Comparison of ENCODE assay signal across 8 cellular contexts in genomic region chr2:224576098-224576715, GRCh38. TPM values are rescaled to one million over a fixed set of nuclear protein-coding genes. Genes with fewer than 3 reads are reported as not detected.
A peak's percentile ranks its signal among the peaks of the same experiment; 100 is the strongest.
DNase-seq lines count a peak whose midpoint lies in the region; ATAC-seq, FAIRE-seq and TF ChIP-seq lines count a peak whose summit lies in the region.

No MANE protein-coding gene starts in this region.

- DNase-seq in A549 (ENCODE audit: low read depth in 1 of 2, low spot score in 1 of 2) (no peak), tibial artery (no peak), iPS-NIHi11 (ENCODE audit: low spot score) (no peak), hypothalamus (lab: John Stamatoyannopoulos, UW) (no peak), Right ventricle myocardium inferior (ENCODE audit: missing footprints) (no peak)
- DNase-seq in T-helper 2 cell treated with Interferon-gamma antibody and Interleukin-4, amounts not matched to agents 5 μg/mL and 100 μg/mL, for 36 hours (ENCODE audit: low spot score) = no peak

- H3K9me3 Mint-ChIP-seq in T-helper 2 cell treated with Interferon-gamma antibody and Interleukin-4, amounts not matched to agents 5 μg/mL and 100 μg/mL, for 36 hours = no peaks in the 10 kb centered on the region

- no peak for TF ChIP-seq EP300 in A549 (IDR thresholded peaks at IDR 0.05)

- H3K4me3 ChIP-seq in A549 (no peak overlapping the region), tibial artery (no peak overlapping the region)

- no peaks in the 10 kb centered on the region for H3K27me3 ChIP-seq in tibial artery

- no peaks in the 10 kb centered on the region for H3K36me3 ChIP-seq in tibial artery

- H3K27me3 Mint-ChIP-seq in T-helper 2 cell treated with Interferon-gamma antibody and Interleukin-4, amounts not matched to agents 5 μg/mL and 100 μg/mL, for 36 hours (ENCODE audit: low read depth) = no peaks in the 10 kb centered on the region

- POLR2A ChIA-PET in A549 (lab: Yijun Ruan, JAX) = no interaction called here

- CTCF ChIA-PET in A549 (lab: Yijun Ruan, JAX) = interaction anchor here (0.7 to 1.9 kb wide), 3 partner anchors 16 to 451 kb away, joined by 3 to 5 read pairs (median 3); no protein-coding TSS in a partner anchor

- no peak for TF ChIP-seq RAD21 in A549 (conservative IDR thresholded peaks at IDR 0.05 in 1 of 2, IDR thresholded peaks at IDR 0.05 in 1 of 2)

- H3K4me1 ChIP-seq in A549 (peaks cover 65% of the 10 kb centered on the region), tibial artery (peaks cover 0 to 96% (median 23%) of the 10 kb centered on the region in 4 donors)

- no peak for FAIRE-seq in A549 (lab: Jason Lieb, UNC)

- TF ChIP-seq CTCF in A549 (IDR thresholded peaks at IDR 0.05) (no peak), tibial artery (IDR thresholded peaks at IDR 0.05) (no peak)

- H3K9me3 ChIP-seq in A549 (no peaks in the 10 kb centered on the region), tibial artery (no peaks in the 10 kb centered on the region)

- ATAC-seq in A549 (no peak), GM19043 (IDR thresholded peaks at IDR 0.05; ENCODE audit: low read depth, unreplicated experiment) (peak; percentile 82), HG02981 (IDR thresholded peaks at IDR 0.05; ENCODE audit: unreplicated experiment) (peak; percentile 87), Right ventricle myocardium inferior (no peak)

- 83% methylated on average over 5 of the region's 5 CpGs for WGBS in A549 (ENCODE audit: missing lambda C conversion rate)

- peak overlapping the region; percentile 13 for H3K4me3 Mint-ChIP-seq in T-helper 2 cell treated with Interferon-gamma antibody and Interleukin-4, amounts not matched to agents 5 μg/mL and 100 μg/mL, for 36 hours

- H3K36me3 Mint-ChIP-seq in T-helper 2 cell treated with Interferon-gamma antibody and Interleukin-4, amounts not matched to agents 5 μg/mL and 100 μg/mL, for 36 hours (ENCODE audit: low read depth) = peaks cover 4% of the 10 kb centered on the region

- intact Hi-C loops in tibial artery (cut with DNase I; ENCODE audit: low total_unique reads) (loop anchor here (10.0 kb wide), 1 partner anchor 51 kb away; no protein-coding TSS in a partner anchor), Right ventricle myocardium inferior (cut with DNase I) (loop anchor here (5.0 kb wide), 1 partner anchor 34 kb away; no protein-coding TSS in a partner anchor)

- peaks cover 55% of the 10 kb centered on the region for H3K4me1 Mint-ChIP-seq in T-helper 2 cell treated with Interferon-gamma antibody and Interleukin-4, amounts not matched to agents 5 μg/mL and 100 μg/mL, for 36 hours (ENCODE audit: low read depth)

- no peak overlapping the region for H3K27ac Mint-ChIP-seq in T-helper 2 cell treated with Interferon-gamma antibody and Interleukin-4, amounts not matched to agents 5 μg/mL and 100 μg/mL, for 36 hours

- H3K27ac ChIP-seq in A549 (no peak overlapping the region), tibial artery (no peak overlapping the region)

- no peak for TF ChIP-seq POLR2A in A549 (IDR thresholded peaks at IDR 0.05; ENCODE audit: low read length)

- peak overlapping the region; percentile 8; the same call in 2 of the 3 replicates for H3K4me2 ChIP-seq in A549

TF ChIP-seq in A549, 52 proteins besides CTCF, POLR2A, EP300 and RAD21:
- TF ChIP-seq REST (IDR thresholded peaks at IDR 0.05) = no peak
- peak; percentile 82 for TF ChIP-seq MAFK (IDR thresholded peaks at IDR 0.05; ENCODE audit: partially characterized antibody)
- TF ChIP-seq E2F6 (IDR thresholded peaks at IDR 0.05; ENCODE audit: borderline replicate concordance, low read depth) = no peak
- TF ChIP-seq MAZ (IDR thresholded peaks at IDR 0.05; ENCODE audit: borderline replicate concordance, low read depth, low read length) = no peak
- TF ChIP-seq RCOR1 (IDR thresholded peaks at IDR 0.05; ENCODE audit: low read depth, low read length) = no peak
TF ChIP-seq in A549: peak in this region for 1.

RNA-seq across cellular contexts. Expression of gene CUL3, which starts 9.0 kb away (rescaled TPM):
- 73.9 and 79.3 TPM in 2 replicates for polyA plus RNA-seq in A549 (2011; rRNA removed)
- 21.5 and 23.9 TPM in 2 replicates for polyA plus RNA-seq in A549 (2012; cell fraction: cytosol; rRNA removed)
- 14.5 and 22.0 TPM in 2 replicates for polyA plus RNA-seq in A549 (2012; cell fraction: nucleus; rRNA removed)
- polyA plus RNA-seq in A549 (2017; fragmentation: RNase III; extraction: RNeasy Plus Mini Kit Qiagen cat#74134 plus additional on column Dnase treatment) = 68.9 to 78.9 TPM (median 70.5 TPM) in 3 replicates
- polyA minus RNA-seq in A549 (2011; rRNA and poly(A)+ RNA removed) = 67.6 and 70.0 TPM in 2 replicates
- total RNA-seq in Right ventricle myocardium inferior = 74.5 TPM

Comparison
In these comparisons a context has a peak if more than half of its experiments do, and no peak if none do; other contexts are left out.
1. ATAC-seq: peak in GM19043 (single experiment) and HG02981 (single experiment); none in A549 (0 of 2) and Right ventricle myocardium inferior (single experiment).